In the genomic region with DNA sequence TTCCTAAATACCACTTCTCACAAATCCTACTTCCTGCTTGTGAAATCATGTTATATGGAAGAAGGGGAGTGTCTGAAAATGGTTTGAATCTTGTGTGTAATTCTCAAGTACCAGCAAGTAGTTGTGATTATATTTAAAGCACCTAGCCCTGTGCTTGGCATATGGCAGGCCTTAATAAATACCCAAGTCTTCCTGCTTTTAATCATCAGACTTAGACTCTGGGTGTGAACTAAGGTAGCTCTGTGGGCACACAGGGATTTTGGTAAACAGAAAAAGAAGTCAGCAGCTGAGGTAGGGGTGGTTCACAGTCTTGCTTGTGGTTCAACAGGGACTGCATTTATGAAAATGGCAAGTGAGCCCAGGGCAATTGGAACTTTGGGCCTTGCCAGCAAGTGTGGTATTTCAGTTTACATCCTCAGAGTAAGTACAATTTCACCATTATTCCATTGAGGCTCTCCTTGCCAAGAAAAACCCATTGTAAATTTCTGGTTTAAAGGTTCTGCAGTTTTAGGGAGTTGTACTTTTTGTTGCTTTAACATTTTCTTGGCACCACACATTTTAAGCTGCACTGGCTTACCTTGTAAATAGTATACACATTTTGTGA, we compare ENCODE assay signal across 22 cellular contexts.
DNase-seq lines count a peak whose midpoint lies in the region; ATAC-seq and TF ChIP-seq lines count a peak whose summit lies in the region.
"Had no signal": no experiment of that assay in that cellular context is flagged by ENCODE, and none has a peak within 500 bp of the region (broad histone marks: within the 10 kb centered on the region; RNA-seq: fewer than 3 reads in every experiment).

No MANE protein-coding gene starts in this region.

- H3K27ac Mint-ChIP-seq in natural killer cell treated with Interleukin-12 subunit alpha and Interleukin-12 subunit beta and Interleukin-15 and Interleukin-18, amount 100 ng/mL, for 72 hours: no peak overlapping the region
- no peak overlapping the region for H3K27ac Mint-ChIP-seq in activated naive CD8-positive, alpha-beta T cell treated with anti-CD3 and anti-CD28 coated beads for 36 hours
- H3K27ac Mint-ChIP-seq: activated T-cell treated with anti-CD3 and anti-CD28 coated beads, Interleukin-2, amount 50 U/mL, for 24 hours; memory B cell; T-helper 1 cell treated with Interleukin-12 subunit alpha and Interleukin-12 subunit beta and Interleukin-4 antibody, amounts not matched to agents 30 μg/mL and 1 μg/mL, for 36 hours had no signal

- H3K4me3 ChIP-seq in GM12865 (ENCODE audit: low read depth, low read length) (no peak overlapping the region), fibroblast of the aortic adventitia (ENCODE audit: low read depth, low read length) (no peak overlapping the region), rectal smooth muscle tissue (ENCODE audit: low read length) (no peak overlapping the region)
- H3K4me3 ChIP-seq: pancreas, right lobe of liver, uterus had no signal

- H3K4me1 Mint-ChIP-seq in natural killer cell treated with Interleukin-12 subunit alpha and Interleukin-12 subunit beta and Interleukin-15 and Interleukin-18, amount 100 ng/mL, for 72 hours (ENCODE audit: low read depth in 2 of 2): no peaks in the 10 kb centered on the region
- no peaks in the 10 kb centered on the region for H3K4me1 Mint-ChIP-seq in activated naive CD8-positive, alpha-beta T cell treated with anti-CD3 and anti-CD28 coated beads for 36 hours

- peak overlapping the region; percentile 50 for H3K27ac ChIP-seq in rectal smooth muscle tissue (ENCODE audit: low read depth, low read length)
- H3K27ac ChIP-seq: pancreas, right lobe of liver, uterus had no signal

- H3K36me3 Mint-ChIP-seq in natural killer cell treated with Interleukin-12 subunit alpha and Interleukin-12 subunit beta and Interleukin-15 and Interleukin-18, amount 100 ng/mL, for 72 hours: no peaks in the 10 kb centered on the region
- H3K36me3 Mint-ChIP-seq in activated naive CD8-positive, alpha-beta T cell treated with anti-CD3 and anti-CD28 coated beads for 36 hours: no peaks in the 10 kb centered on the region
- H3K36me3 Mint-ChIP-seq: memory B cell had no signal

- ATAC-seq in natural killer cell treated with Interleukin-12 subunit alpha and Interleukin-12 subunit beta and Interleukin-15 and Interleukin-18, amount 100 ng/mL, for 72 hours: no peak
- ATAC-seq: HCT116, pancreas had no signal

- no peak overlapping the region for H3K4me3 Mint-ChIP-seq in natural killer cell treated with Interleukin-12 subunit alpha and Interleukin-12 subunit beta and Interleukin-15 and Interleukin-18, amount 100 ng/mL, for 72 hours
- no peak overlapping the region for H3K4me3 Mint-ChIP-seq in activated naive CD8-positive, alpha-beta T cell treated with anti-CD3 and anti-CD28 coated beads for 36 hours
- H3K4me3 Mint-ChIP-seq: activated T-cell treated with anti-CD3 and anti-CD28 coated beads, Interleukin-2, amount 50 U/mL, for 24 hours; memory B cell; T-helper 1 cell treated with Interleukin-12 subunit alpha and Interleukin-12 subunit beta and Interleukin-4 antibody, amounts not matched to agents 30 μg/mL and 1 μg/mL, for 36 hours had no signal

- no peak for TF ChIP-seq CTCF in GM12865 (IDR thresholded peaks at IDR 0.05; ENCODE audit: insufficient read depth, low read depth, low read length, missing control alignments)
- TF ChIP-seq CTCF in fibroblast of the aortic adventitia (IDR thresholded peaks at IDR 0.05; ENCODE audit: insufficient read depth, low read length): no peak

- no peaks in the 10 kb centered on the region for H3K36me3 ChIP-seq in rectal smooth muscle tissue (ENCODE audit: control insufficient read depth, insufficient read depth, low read length)
- H3K36me3 ChIP-seq: pancreas, right lobe of liver, uterus had no signal

- H3K27me3 Mint-ChIP-seq in natural killer cell treated with Interleukin-12 subunit alpha and Interleukin-12 subunit beta and Interleukin-15 and Interleukin-18, amount 100 ng/mL, for 72 hours: no peaks in the 10 kb centered on the region
- peaks cover 3% of the 10 kb centered on the region for H3K27me3 Mint-ChIP-seq in activated naive CD8-positive, alpha-beta T cell treated with anti-CD3 and anti-CD28 coated beads for 36 hours
- H3K27me3 Mint-ChIP-seq: activated T-cell treated with anti-CD3 and anti-CD28 coated beads, Interleukin-2, amount 50 U/mL, for 24 hours; memory B cell had no signal

- H3K9me3 Mint-ChIP-seq in natural killer cell treated with Interleukin-12 subunit alpha and Interleukin-12 subunit beta and Interleukin-15 and Interleukin-18, amount 100 ng/mL, for 72 hours: no peaks in the 10 kb centered on the region
- no peaks in the 10 kb centered on the region for H3K9me3 Mint-ChIP-seq in activated naive CD8-positive, alpha-beta T cell treated with anti-CD3 and anti-CD28 coated beads for 36 hours
- H3K9me3 Mint-ChIP-seq: activated T-cell treated with anti-CD3 and anti-CD28 coated beads, Interleukin-2, amount 50 U/mL, for 24 hours; memory B cell; T-helper 1 cell treated with Interleukin-12 subunit alpha and Interleukin-12 subunit beta and Interleukin-4 antibody, amounts not matched to agents 30 μg/mL and 1 μg/mL, for 36 hours had no signal

- in situ Hi-C loops in SK-MEL-5 (cut with HindIII; ENCODE audit: low pct_unique_long_range_greater_than_20kb, low sequenced_read_pairs): no loop called here

- no peak overlapping the region for H3K9ac ChIP-seq in rectal smooth muscle tissue (ENCODE audit: low read length)

- H3K27me3 ChIP-seq in rectal smooth muscle tissue (ENCODE audit: control insufficient read depth, insufficient read depth, low read length): no peaks in the 10 kb centered on the region
- H3K27me3 ChIP-seq: pancreas, right lobe of liver, uterus had no signal

- H3K4me1 ChIP-seq in rectal smooth muscle tissue (ENCODE audit: control insufficient read depth, insufficient read depth, low read length): peaks cover 36% of the 10 kb centered on the region
- H3K4me1 ChIP-seq: pancreas, right lobe of liver had no signal

- peak; percentile 22 for DNase-seq in GM12865 (ENCODE audit: low read depth)
- DNase-seq in SK-MEL-5 (ENCODE audit: low read depth, low spot score): peak; percentile 36
- peak; percentile 15 for DNase-seq in fibroblast of the aortic adventitia (ENCODE audit: low read depth)
- no peak for DNase-seq in NCI-H345 treated with DMSO at 0.1 percent for 48 hours (lab: John Stamatoyannopoulos, UW; ENCODE audit: unreplicated experiment)
- no peak for DNase-seq in natural killer cell treated with Interleukin-12 subunit alpha and Interleukin-12 subunit beta and Interleukin-15 and Interleukin-18, amount 100 ng/mL, for 72 hours (ENCODE audit: low spot score)
- no peak for DNase-seq in NCI-H1694 (lab: John Stamatoyannopoulos, UW)
- DNase-seq in activated naive CD8-positive, alpha-beta T cell treated with anti-CD3 and anti-CD28 coated beads for 36 hours: no peak
- DNase-seq: activated CD8-positive, alpha-beta memory T cell treated with anti-CD3 and anti-CD28 coated beads for 24 hours; activated naive CD4-positive, alpha-beta T cell; activated T-cell treated with anti-CD3 and anti-CD28 coated beads, Interleukin-2, amount 50 U/mL, for 24 hours; cerebellar nuclear complex; DMS 273 treated with DMSO at 0.1 percent for 48 hours; kidney glomerular epithelial cell; NCI-H187 treated with DMSO at 0.1 percent for 48 hours; pancreas; right lobe of liver; stimulated activated CD4-positive, alpha-beta T cell treated with anti-CD3 and anti-CD28 coated beads, Interleukin-15, amount 100 ng/mL, for 24 hours; uterus had no signal

Comparison
In these comparisons a context has a peak if more than half of its experiments do, and no peak if none do; other contexts are left out.
1. DNase-seq: peak in GM12865 (single experiment), SK-MEL-5 (single experiment) and fibroblast of the aortic adventitia (single experiment); none in NCI-H345 treated with DMSO at 0.1 percent for 48 hours (single experiment), natural killer cell treated with Interleukin-12 subunit alpha and Interleukin-12 subunit beta and Interleukin-15 and Interleukin-18, amount 100 ng/mL, for 72 hours (single experiment), NCI-H1694 (single experiment) and activated naive CD8-positive, alpha-beta T cell treated with anti-CD3 and anti-CD28 coated beads for 36 hours (single experiment).